In the genomic region with DNA sequence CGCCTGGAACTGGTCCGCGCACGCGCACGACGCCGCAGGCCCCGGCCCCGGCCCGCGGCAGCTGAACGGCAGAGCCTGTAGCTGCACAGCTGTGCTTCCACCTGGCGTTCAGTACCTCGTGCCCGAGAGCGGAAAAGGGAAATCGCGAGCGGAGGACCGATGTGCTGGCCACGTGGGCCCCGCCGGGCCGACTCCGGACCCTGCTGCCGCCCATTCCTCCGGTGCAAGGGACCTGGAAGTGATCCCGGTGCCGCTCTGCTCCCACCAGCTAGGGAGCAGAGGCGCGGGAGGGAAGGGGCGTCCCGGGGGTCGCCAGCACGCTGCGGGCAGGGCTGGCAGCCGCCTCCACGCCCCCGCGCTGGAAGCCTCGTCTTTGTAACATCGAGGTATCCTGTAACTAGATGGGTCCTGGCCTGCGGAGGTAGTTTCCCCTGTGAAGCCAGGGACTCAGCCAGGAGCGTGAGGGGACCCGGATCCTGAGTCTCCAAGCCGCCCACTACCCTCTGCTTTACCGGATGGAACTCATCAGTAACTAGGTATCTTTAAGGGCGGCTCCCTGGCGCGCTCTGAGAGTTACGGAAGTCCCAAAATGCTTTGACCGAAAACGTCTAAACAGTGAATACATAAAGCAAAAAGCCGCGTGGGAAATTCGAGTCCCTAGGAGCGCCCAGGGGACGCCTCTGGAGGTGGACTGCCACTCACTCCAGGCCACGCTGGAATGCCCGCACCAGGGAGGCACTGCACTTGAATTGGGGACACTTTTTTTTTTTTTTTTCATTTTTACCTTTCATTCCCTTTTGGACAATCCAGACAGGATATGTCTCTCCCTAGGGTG, we compare ENCODE assay signal across 1 cellular context.
TF ChIP-seq lines count a peak whose summit lies in the region.

No MANE protein-coding gene starts in this region.

TF ChIP-seq in GM23338, 12 proteins besides CTCF, POLR2A, EP300 and RAD21 (continued from another document):
- TF ChIP-seq, protein P1, sequence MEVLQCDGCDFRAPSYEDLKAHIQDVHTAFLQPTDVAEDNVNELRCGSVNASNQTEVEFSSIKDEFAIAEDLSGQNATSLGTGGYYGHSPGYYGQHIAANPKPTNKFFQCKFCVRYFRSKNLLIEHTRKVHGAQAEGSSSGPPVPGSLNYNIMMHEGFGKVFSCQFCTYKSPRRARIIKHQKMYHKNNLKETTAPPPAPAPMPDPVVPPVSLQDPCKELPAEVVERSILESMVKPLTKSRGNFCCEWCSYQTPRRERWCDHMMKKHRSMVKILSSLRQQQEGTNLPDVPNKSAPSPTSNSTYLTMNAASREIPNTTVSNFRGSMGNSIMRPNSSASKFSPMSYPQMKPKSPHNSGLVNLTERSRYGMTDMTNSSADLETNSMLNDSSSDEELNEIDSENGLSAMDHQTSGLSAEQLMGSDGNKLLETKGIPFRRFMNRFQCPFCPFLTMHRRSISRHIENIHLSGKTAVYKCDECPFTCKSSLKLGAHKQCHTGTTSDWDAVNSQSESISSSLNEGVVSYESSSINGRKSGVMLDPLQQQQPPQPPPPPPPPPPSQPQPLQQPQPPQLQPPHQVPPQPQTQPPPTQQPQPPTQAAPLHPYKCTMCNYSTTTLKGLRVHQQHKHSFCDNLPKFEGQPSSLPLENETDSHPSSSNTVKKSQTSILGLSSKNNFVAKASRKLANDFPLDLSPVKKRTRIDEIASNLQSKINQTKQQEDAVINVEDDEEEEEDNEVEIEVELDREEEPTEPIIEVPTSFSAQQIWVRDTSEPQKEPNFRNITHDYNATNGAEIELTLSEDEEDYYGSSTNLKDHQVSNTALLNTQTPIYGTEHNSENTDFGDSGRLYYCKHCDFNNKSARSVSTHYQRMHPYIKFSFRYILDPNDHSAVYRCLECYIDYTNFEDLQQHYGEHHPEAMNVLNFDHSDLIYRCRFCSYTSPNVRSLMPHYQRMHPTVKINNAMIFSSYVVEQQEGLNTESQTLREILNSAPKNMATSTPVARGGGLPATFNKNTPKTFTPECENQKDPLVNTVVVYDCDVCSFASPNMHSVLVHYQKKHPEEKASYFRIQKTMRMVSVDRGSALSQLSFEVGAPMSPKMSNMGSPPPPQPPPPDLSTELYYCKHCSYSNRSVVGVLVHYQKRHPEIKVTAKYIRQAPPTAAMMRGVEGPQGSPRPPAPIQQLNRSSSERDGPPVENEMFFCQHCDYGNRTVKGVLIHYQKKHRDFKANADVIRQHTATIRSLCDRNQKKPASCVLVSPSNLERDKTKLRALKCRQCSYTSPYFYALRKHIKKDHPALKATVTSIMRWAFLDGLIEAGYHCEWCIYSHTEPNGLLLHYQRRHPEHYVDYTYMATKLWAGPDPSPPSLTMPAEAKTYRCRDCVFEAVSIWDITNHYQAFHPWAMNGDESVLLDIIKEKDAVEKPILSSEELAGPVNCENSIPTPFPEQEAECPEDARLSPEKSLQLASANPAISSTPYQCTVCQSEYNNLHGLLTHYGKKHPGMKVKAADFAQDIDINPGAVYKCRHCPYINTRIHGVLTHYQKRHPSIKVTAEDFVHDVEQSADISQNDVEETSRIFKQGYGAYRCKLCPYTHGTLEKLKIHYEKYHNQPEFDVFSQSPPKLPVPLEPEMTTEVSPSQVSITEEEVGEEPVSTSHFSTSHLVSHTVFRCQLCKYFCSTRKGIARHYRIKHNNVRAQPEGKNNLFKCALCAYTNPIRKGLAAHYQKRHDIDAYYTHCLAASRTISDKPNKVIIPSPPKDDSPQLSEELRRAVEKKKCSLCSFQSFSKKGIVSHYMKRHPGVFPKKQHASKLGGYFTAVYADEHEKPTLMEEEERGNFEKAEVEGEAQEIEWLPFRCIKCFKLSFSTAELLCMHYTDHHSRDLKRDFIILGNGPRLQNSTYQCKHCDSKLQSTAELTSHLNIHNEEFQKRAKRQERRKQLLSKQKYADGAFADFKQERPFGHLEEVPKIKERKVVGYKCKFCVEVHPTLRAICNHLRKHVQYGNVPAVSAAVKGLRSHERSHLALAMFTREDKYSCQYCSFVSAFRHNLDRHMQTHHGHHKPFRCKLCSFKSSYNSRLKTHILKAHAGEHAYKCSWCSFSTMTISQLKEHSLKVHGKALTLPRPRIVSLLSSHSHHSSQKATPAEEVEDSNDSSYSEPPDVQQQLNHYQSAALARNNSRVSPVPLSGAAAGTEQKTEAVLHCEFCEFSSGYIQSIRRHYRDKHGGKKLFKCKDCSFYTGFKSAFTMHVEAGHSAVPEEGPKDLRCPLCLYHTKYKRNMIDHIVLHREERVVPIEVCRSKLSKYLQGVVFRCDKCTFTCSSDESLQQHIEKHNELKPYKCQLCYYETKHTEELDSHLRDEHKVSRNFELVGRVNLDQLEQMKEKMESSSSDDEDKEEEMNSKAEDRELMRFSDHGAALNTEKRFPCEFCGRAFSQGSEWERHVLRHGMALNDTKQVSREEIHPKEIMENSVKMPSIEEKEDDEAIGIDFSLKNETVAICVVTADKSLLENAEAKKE (CRISPR knock-in tag; IDR thresholded peaks at IDR 0.05) = no peak
- TF ChIP-seq EZH2phosphoT487 (IDR thresholded peaks at IDR 0.05; ENCODE audit: unreplicated experiment) (no peak), NANOG (IDR thresholded peaks at IDR 0.05; ENCODE audit: borderline replicate concordance) (no peak), ZNF331 (CRISPR knock-in tag; IDR thresholded peaks at IDR 0.05; ENCODE audit: low read depth) (no peak), EZH2 (IDR thresholded peaks at IDR 0.05; ENCODE audit: low read depth, unreplicated experiment) (peak; percentile 9), POLR2AphosphoS5 (IDR thresholded peaks at IDR 0.05; ENCODE audit: low read depth) (peak; percentile 76), ZNF114 (CRISPR knock-in tag; IDR thresholded peaks at IDR 0.05) (no peak)
- TF ChIP-seq, protein P2, sequence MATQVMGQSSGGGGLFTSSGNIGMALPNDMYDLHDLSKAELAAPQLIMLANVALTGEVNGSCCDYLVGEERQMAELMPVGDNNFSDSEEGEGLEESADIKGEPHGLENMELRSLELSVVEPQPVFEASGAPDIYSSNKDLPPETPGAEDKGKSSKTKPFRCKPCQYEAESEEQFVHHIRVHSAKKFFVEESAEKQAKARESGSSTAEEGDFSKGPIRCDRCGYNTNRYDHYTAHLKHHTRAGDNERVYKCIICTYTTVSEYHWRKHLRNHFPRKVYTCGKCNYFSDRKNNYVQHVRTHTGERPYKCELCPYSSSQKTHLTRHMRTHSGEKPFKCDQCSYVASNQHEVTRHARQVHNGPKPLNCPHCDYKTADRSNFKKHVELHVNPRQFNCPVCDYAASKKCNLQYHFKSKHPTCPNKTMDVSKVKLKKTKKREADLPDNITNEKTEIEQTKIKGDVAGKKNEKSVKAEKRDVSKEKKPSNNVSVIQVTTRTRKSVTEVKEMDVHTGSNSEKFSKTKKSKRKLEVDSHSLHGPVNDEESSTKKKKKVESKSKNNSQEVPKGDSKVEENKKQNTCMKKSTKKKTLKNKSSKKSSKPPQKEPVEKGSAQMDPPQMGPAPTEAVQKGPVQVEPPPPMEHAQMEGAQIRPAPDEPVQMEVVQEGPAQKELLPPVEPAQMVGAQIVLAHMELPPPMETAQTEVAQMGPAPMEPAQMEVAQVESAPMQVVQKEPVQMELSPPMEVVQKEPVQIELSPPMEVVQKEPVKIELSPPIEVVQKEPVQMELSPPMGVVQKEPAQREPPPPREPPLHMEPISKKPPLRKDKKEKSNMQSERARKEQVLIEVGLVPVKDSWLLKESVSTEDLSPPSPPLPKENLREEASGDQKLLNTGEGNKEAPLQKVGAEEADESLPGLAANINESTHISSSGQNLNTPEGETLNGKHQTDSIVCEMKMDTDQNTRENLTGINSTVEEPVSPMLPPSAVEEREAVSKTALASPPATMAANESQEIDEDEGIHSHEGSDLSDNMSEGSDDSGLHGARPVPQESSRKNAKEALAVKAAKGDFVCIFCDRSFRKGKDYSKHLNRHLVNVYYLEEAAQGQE (IDR thresholded peaks at IDR 0.05; ENCODE audit: unreplicated experiment) = no peak
- TF ChIP-seq, protein P3, sequence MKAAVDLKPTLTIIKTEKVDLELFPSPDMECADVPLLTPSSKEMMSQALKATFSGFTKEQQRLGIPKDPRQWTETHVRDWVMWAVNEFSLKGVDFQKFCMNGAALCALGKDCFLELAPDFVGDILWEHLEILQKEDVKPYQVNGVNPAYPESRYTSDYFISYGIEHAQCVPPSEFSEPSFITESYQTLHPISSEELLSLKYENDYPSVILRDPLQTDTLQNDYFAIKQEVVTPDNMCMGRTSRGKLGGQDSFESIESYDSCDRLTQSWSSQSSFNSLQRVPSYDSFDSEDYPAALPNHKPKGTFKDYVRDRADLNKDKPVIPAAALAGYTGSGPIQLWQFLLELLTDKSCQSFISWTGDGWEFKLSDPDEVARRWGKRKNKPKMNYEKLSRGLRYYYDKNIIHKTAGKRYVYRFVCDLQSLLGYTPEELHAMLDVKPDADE (IDR thresholded peaks at IDR 0.05) = 0 out of 2 replicates have a peak, but pooled peaks have one; percentile 33
